17 cellular contexts compared by ENCODE assay signal in the genomic region with DNA sequence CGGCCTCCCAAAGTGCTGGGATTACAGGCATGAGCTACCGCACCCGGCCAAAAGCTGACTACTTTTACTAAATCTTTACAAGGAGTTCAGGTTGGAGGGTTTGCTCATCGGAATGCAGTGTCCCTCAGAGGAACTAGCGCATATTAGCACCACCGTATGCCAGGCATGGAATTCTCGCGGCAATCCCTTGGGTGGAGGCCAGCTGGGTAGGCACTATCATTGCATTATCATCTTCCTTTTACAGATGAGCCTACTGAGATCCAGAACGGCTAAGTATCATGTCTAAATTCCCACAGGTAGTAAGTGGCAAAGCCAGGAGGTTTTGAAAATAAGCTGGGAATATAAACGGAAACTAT. TPM values are rescaled to one million over a fixed set of nuclear protein-coding genes. Genes with fewer than 3 reads are reported as not detected.
DNase-seq lines count a peak whose midpoint lies in the region; ATAC-seq, FAIRE-seq and TF ChIP-seq lines count a peak whose summit lies in the region.
"Had no signal": no experiment of that assay in that cellular context is flagged by ENCODE, and none has a peak within 500 bp of the region (broad histone marks: within the 10 kb centered on the region; RNA-seq: fewer than 3 reads in every experiment).

No MANE protein-coding gene starts in this region.

- H3K27ac ChIP-seq in A549, result 0 out of 6 replicates have a peak overlapping the region, but pooled peaks of 1 of the 2 experiments have one; percentile 33
- no peak overlapping the region for H3K27ac ChIP-seq in GM23248
- peak overlapping the region; percentile 98 for H3K27ac ChIP-seq in SK-N-MC
- H3K27ac ChIP-seq: HL-60, KMS-11 had no signal

- H3K4me3 ChIP-seq in A549 (peak overlapping the region; percentile 31; the same call in 2 of the 3 replicates), GM23248 (0 out of 2 replicates have a peak overlapping the region, but pooled peaks have one; percentile 42), SK-N-MC (peak overlapping the region; percentile 72)

- no peaks in the 10 kb centered on the region for H4K20me1 ChIP-seq in GM23248 (ENCODE audit: insufficient read depth)

- CTCF ChIA-PET in A549 (lab: Yijun Ruan, JAX), result interaction anchor here (0.8 to 1.4 kb wide), 2 partner anchors 9 to 1200 kb away, joined by 3 to 5 read pairs; no protein-coding TSS in a partner anchor

- FAIRE-seq in A549 (lab: Jason Lieb, UNC), result no peak

- H2AFZ ChIP-seq in GM23248, result peak overlapping the region; percentile 60; the same call in 1 of the 2 replicates

- TF ChIP-seq RAD21 in A549 (conservative IDR thresholded peaks at IDR 0.05 in 1 of 2, IDR thresholded peaks at IDR 0.05 in 1 of 2), result no peak

- ATAC-seq in A549, result peak; percentile 43; a peak in 3 of 6 replicates

- in situ Hi-C loops in GM23248 (cut with MboI), result loop anchor here (25.0 kb wide), 1 partner anchor 1209 kb away; no protein-coding TSS in a partner anchor

- H3K79me2 ChIP-seq in GM23248 (ENCODE audit: insufficient read depth), result no peaks in the 10 kb centered on the region

- H3K9me2 ChIP-seq in GM23248 (ENCODE audit: insufficient read depth), result no peaks in the 10 kb centered on the region

- TF ChIP-seq POLR2A in A549 (IDR thresholded peaks at IDR 0.05; ENCODE audit: low read length), result no peak

- H3K4me2 ChIP-seq in A549, result peak overlapping the region; percentile 68
- H3K4me2 ChIP-seq in GM23248 (ENCODE audit: unreplicated experiment), result no peak overlapping the region
- H3K4me2 ChIP-seq: KMS-11 had no signal

- no peaks in the 10 kb centered on the region for H3K9me3 ChIP-seq in A549
- H3K9me3 ChIP-seq in GM23248 (ENCODE audit: low read depth), result no peaks in the 10 kb centered on the region
- no peaks in the 10 kb centered on the region for H3K9me3 ChIP-seq in SK-N-MC (ENCODE audit: low read depth, low read length)
- H3K9me3 ChIP-seq: Caco-2 had no signal

- no peaks in the 10 kb centered on the region for H3K27me3 ChIP-seq in GM23248 (replicated peaks; ENCODE audit: insufficient read depth)

- H3F3A ChIP-seq in GM23248 (ENCODE audit: insufficient read depth), result no peaks in the 10 kb centered on the region

- 18% methylated on average over 7 of the region's 10 CpGs for WGBS in A549 (ENCODE audit: missing lambda C conversion rate)
- WGBS in GM23248 (ENCODE audit: low coverage in 1 of 2, low lambda C conversion rate in 2 of 2, missing lambda C conversion rate in 2 of 2), 2 experiments, result 2 to 8% methylated on average over 9 to 10 of the region's 10 CpGs

- H3K9ac ChIP-seq in GM23248 (no peak overlapping the region), SK-N-MC (ENCODE audit: insufficient read length) (peak overlapping the region; percentile 67)
- H3K9ac ChIP-seq: KMS-11 had no signal

- POLR2A ChIA-PET in A549 (lab: Yijun Ruan, JAX), result no interaction called here

- DNase-seq in A549 (ENCODE audit: low read depth in 1 of 2, low spot score in 1 of 2), result no peak
- peak; percentile 4 for DNase-seq in GM23248
- no peak for DNase-seq in SK-N-MC (ENCODE audit: low read depth, low spot score)
- DNase-seq in kidney tubule cell (ENCODE audit: low spot score), result peak; percentile 14
- DNase-seq in activated CD4-positive, alpha-beta T cell treated with anti-CD3 and anti-CD28 coated beads, Interleukin-2, amount 50 U/mL, for 48 hours, result no peak
- no peak for DNase-seq in DMS114 treated with DMSO at 0.1 percent for 48 hours (lab: John Stamatoyannopoulos, UW; ENCODE audit: unreplicated experiment)
- no peak for DNase-seq in NCI-H1694 (lab: John Stamatoyannopoulos, UW)
- DNase-seq in activated naive CD4-positive, alpha-beta T cell (lab: John Stamatoyannopoulos, UW), result no peak
- DNase-seq: AML-193, HCEC 1CT, NCI-H1930, NCI-H510A treated with DMSO at 0.1 percent for 48 hours, SIG-M5 had no signal

- H3K4me1 ChIP-seq in A549 (no peaks in the 10 kb centered on the region), GM23248 (ENCODE audit: insufficient read depth) (no peaks in the 10 kb centered on the region)
- H3K4me1 ChIP-seq: Caco-2 had no signal

- TF ChIP-seq CTCF in A549 (IDR thresholded peaks at IDR 0.05), result no peak

- no peak for TF ChIP-seq EP300 in A549 (IDR thresholded peaks at IDR 0.05)

- H3K36me3 ChIP-seq in GM23248 (ENCODE audit: low read depth) (no peaks in the 10 kb centered on the region), SK-N-MC (ENCODE audit: insufficient read depth, low read length) (no peaks in the 10 kb centered on the region)

TF ChIP-seq in A549, 52 proteins besides CTCF, POLR2A, EP300 and RAD21:
- TF ChIP-seq SMC3 (IDR thresholded peaks at IDR 0.05) (no peak), NPAS2 (CRISPR knock-in tag; IDR thresholded peaks at IDR 0.05; ENCODE audit: borderline replicate concordance) (no peak), JUN (IDR thresholded peaks at IDR 0.05) (no peak), ZNF302 (CRISPR knock-in tag; IDR thresholded peaks at IDR 0.05) (no peak), HOXA7 (CRISPR knock-in tag; IDR thresholded peaks at IDR 0.05) (no peak), HMGXB4 (CRISPR knock-in tag; IDR thresholded peaks at IDR 0.05; ENCODE audit: borderline replicate concordance) (no peak), PHF8 (IDR thresholded peaks at IDR 0.05; ENCODE audit: borderline replicate concordance, low read depth) (no peak), RCOR1 (IDR thresholded peaks at IDR 0.05; ENCODE audit: low read depth, low read length) (no peak), POLR2AphosphoS2 (conservative IDR thresholded peaks at IDR 0.05; ENCODE audit: low read length) (no peak), HDAC2 (IDR thresholded peaks at IDR 0.05) (no peak), TP53 (CRISPR knock-in tag; IDR thresholded peaks at IDR 0.05) (no peak), RFX5 (IDR thresholded peaks at IDR 0.05) (no peak), ZC3H11A (IDR thresholded peaks at IDR 0.05) (no peak), FOSL2 (IDR thresholded peaks at IDR 0.05) (no peak), FOSL2 (CRISPR knock-in tag; IDR thresholded peaks at IDR 0.05) (no peak)
- TF ChIP-seq, protein P1, sequence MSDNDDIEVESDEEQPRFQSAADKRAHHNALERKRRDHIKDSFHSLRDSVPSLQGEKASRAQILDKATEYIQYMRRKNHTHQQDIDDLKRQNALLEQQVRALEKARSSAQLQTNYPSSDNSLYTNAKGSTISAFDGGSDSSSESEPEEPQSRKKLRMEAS (IDR thresholded peaks at IDR 0.05), result no peak

RNA-seq across cellular contexts. Expression of gene CXorf66, which starts 6.1 kb away (rescaled TPM):
- polyA plus RNA-seq in A549 (2011; rRNA removed) (not detected in 2 replicates), A549 (2017; fragmentation: RNase III; extraction: RNeasy Plus Mini Kit Qiagen cat#74134 plus additional on column Dnase treatment) (not detected in 3 replicates), GM23248 (2016; fragmentation: Nextera tagmentation; extraction: Ambion mirVana) (not detected in 2 replicates)
- not detected in 2 replicates for polyA plus RNA-seq in A549 (2012; cell fraction: cytosol; rRNA removed)
- polyA plus RNA-seq in A549 (2012; cell fraction: nucleus; rRNA removed), result not detected in 2 replicates
- not detected in 2 replicates for polyA minus RNA-seq in A549 (2011; rRNA and poly(A)+ RNA removed)
- total RNA-seq in GM23248 (2014; rRNA removed; shearing (Covaris generic)), result not detected in 2 replicates
- total RNA-seq: Caco-2, RPMI7951 had no signal

RNA-seq across cellular contexts. Expression of gene ATP11C, which starts 38.5 kb away (rescaled TPM):
- polyA plus RNA-seq in A549 (2011; rRNA removed) (28.6 and 34.3 TPM in 2 replicates), A549 (2017; fragmentation: RNase III; extraction: RNeasy Plus Mini Kit Qiagen cat#74134 plus additional on column Dnase treatment) (14.9 to 16.9 TPM (median 16.4 TPM) in 3 replicates), GM23248 (2016; fragmentation: Nextera tagmentation; extraction: Ambion mirVana) (8.5 and 9.1 TPM in 2 replicates)
- polyA plus RNA-seq in A549 (2012; cell fraction: cytosol; rRNA removed), result 5.0 and 5.2 TPM in 2 replicates
- polyA plus RNA-seq in A549 (2012; cell fraction: nucleus; rRNA removed), result 3.9 and 6.4 TPM in 2 replicates
- polyA minus RNA-seq in A549 (2011; rRNA and poly(A)+ RNA removed), result 13.3 and 13.8 TPM in 2 replicates
- 26.2 and 29.7 TPM in 2 replicates for total RNA-seq in GM23248 (2014; rRNA removed; shearing (Covaris generic))

Comparison
In these comparisons a context has a peak if more than half of its experiments do, and no peak if none do; other contexts are left out.
1. DNase-seq: peak in GM23248 (single experiment) and kidney tubule cell (single experiment); none in A549 (0 of 2), SK-N-MC (single experiment), activated CD4-positive, alpha-beta T cell treated with anti-CD3 and anti-CD28 coated beads, Interleukin-2, amount 50 U/mL, for 48 hours (0 of 2), DMS114 treated with DMSO at 0.1 percent for 48 hours (single experiment), NCI-H1694 (single experiment) and activated naive CD4-positive, alpha-beta T cell (0 of 4).
2. Peak in every context shown above with its lines, with median percentiles within 50 percentile points of each other: H3K4me3 ChIP-seq.